11 cellular contexts compared by ENCODE assay signal in genomic region chr19:42154471-42155323, GRCh38. TPM values are rescaled to one million over a fixed set of nuclear protein-coding genes. Genes with fewer than 3 reads are reported as not detected.
DNase-seq lines count a peak whose midpoint lies in the region; ATAC-seq and TF ChIP-seq lines count a peak whose summit lies in the region.
"Had no signal": no experiment of that assay in that cellular context is flagged by ENCODE, and none has a peak within 500 bp of the region (broad histone marks: within the 10 kb centered on the region; RNA-seq: fewer than 3 reads in every experiment).

No MANE protein-coding gene starts in this region.

- H3K36me3 Mint-ChIP-seq in T-helper 17 cell (ENCODE audit: low read depth): peaks cover 6% of the 10 kb centered on the region
- H3K36me3 Mint-ChIP-seq in nephron progenitor cell (ENCODE audit: low read depth): no peaks in the 10 kb centered on the region

- 0 out of 2 replicates have a peak overlapping the region, but pooled peaks have one; percentile 22 for H3K4me3 ChIP-seq in MM.1S (ENCODE audit: low read length)
- no peak overlapping the region for H3K4me3 ChIP-seq in effector memory CD4-positive, alpha-beta T cell (ENCODE audit: insufficient read depth, low read depth, low read length, poor library complexity, severe bottlenecking)
- H3K4me3 ChIP-seq: body of pancreas had no signal

- no peak for TF ChIP-seq CTCF in MM.1S (IDR thresholded peaks at IDR 0.05; ENCODE audit: low read length)
- no peak for TF ChIP-seq CTCF in nephron progenitor cell (IDR thresholded peaks at IDR 0.05)

- no peak overlapping the region for H2AFZ ChIP-seq in MM.1S (ENCODE audit: low read length)

- H3K9me3 Mint-ChIP-seq in nephron progenitor cell: no peaks in the 10 kb centered on the region

- no peaks in the 10 kb centered on the region for H3K9me2 ChIP-seq in MM.1S (replicated peaks; ENCODE audit: insufficient read depth, low read length)

- H3K4me2 ChIP-seq in MM.1S (ENCODE audit: low read depth, low read length): peak overlapping the region; percentile 21; the same call in 1 of the 2 replicates

- no peaks in the 10 kb centered on the region for H3K27me3 Mint-ChIP-seq in T-helper 17 cell
- H3K27me3 Mint-ChIP-seq in nephron progenitor cell (ENCODE audit: low read depth, poor library complexity): peaks cover 36% of the 10 kb centered on the region

- no peaks in the 10 kb centered on the region for H4K20me1 ChIP-seq in MM.1S (ENCODE audit: insufficient read depth, low read length)

- no peak overlapping the region for H3K27ac ChIP-seq in MM.1S (ENCODE audit: low read length)
- no peak overlapping the region for H3K27ac ChIP-seq in effector memory CD4-positive, alpha-beta T cell (ENCODE audit: insufficient read depth, low read length, poor library complexity, severe bottlenecking)
- H3K27ac ChIP-seq: body of pancreas had no signal

- peaks cover 42% of the 10 kb centered on the region for H3K27me3 ChIP-seq in MM.1S (replicated peaks; ENCODE audit: insufficient read depth, low read length)
- no peaks in the 10 kb centered on the region for H3K27me3 ChIP-seq in effector memory CD4-positive, alpha-beta T cell (replicated peaks; ENCODE audit: control insufficient read depth, insufficient read depth, low read length, poor library complexity, severe bottlenecking)
- H3K27me3 ChIP-seq: body of pancreas had no signal

- H3K36me3 ChIP-seq in MM.1S (replicated peaks; ENCODE audit: insufficient read depth, low read length): no peaks in the 10 kb centered on the region
- H3K36me3 ChIP-seq in effector memory CD4-positive, alpha-beta T cell (ENCODE audit: control insufficient read depth, insufficient read depth, low read length): no peaks in the 10 kb centered on the region

- no peaks in the 10 kb centered on the region for H3K4me1 ChIP-seq in MM.1S (ENCODE audit: low read length)
- peaks cover 4% of the 10 kb centered on the region for H3K4me1 ChIP-seq in effector memory CD4-positive, alpha-beta T cell (ENCODE audit: control insufficient read depth, insufficient read depth, low read length, poor library complexity, severe bottlenecking)

- DNase-seq in NCI-H748 (lab: John Stamatoyannopoulos, UW; ENCODE audit: unreplicated experiment) (peak; percentile 29), NCI-H748 treated with DMSO at 0.1 percent for 48 hours (lab: John Stamatoyannopoulos, UW) (no peak), MM.1S (no peak), T-helper 17 cell (no peak), nephron progenitor cell (no peak)
- no peak for DNase-seq in effector memory CD4-positive, alpha-beta T cell
- DNase-seq: activated CD4-positive, alpha-beta T cell treated with anti-CD3 and anti-CD28 coated beads, Interleukin-2, amount 50 U/mL, for 48 hours; body of pancreas had no signal

- H3K9ac ChIP-seq in MM.1S (ENCODE audit: low read length): no peak overlapping the region

- H3K9me3 ChIP-seq in MM.1S (replicated peaks; ENCODE audit: insufficient read depth, low read length) (no peaks in the 10 kb centered on the region), T-helper 17 cell (ENCODE audit: control insufficient read depth, low read length, poor library complexity, severe bottlenecking) (no peaks in the 10 kb centered on the region)
- no peaks in the 10 kb centered on the region for H3K9me3 ChIP-seq in effector memory CD4-positive, alpha-beta T cell (ENCODE audit: control insufficient read depth, low read length)
- H3K9me3 ChIP-seq: body of pancreas had no signal

- ATAC-seq in T-helper 17 cell (peak; percentile 27), GM18519 (IDR thresholded peaks at IDR 0.05; ENCODE audit: low FRiP score, unreplicated experiment) (no peak), GM21526 (IDR thresholded peaks at IDR 0.05; ENCODE audit: low FRiP score, unreplicated experiment) (no peak)
- ATAC-seq: body of pancreas, Right ventricle myocardium inferior had no signal

- H3K4me1 Mint-ChIP-seq in T-helper 17 cell (peaks cover 25% of the 10 kb centered on the region), nephron progenitor cell (peaks cover 68% of the 10 kb centered on the region)

- H3K4me3 Mint-ChIP-seq in T-helper 17 cell (peak overlapping the region; percentile 78), nephron progenitor cell (peak overlapping the region; percentile 67)

- no peaks in the 10 kb centered on the region for H3F3A ChIP-seq in MM.1S (ENCODE audit: insufficient read depth, low read length)

- H3K27ac Mint-ChIP-seq in T-helper 17 cell (peak overlapping the region; percentile 81), nephron progenitor cell (peak overlapping the region; percentile 58)

- H3K79me2 ChIP-seq in MM.1S (ENCODE audit: low read length): no peaks in the 10 kb centered on the region

RNA-seq across cellular contexts. Expression of gene POU2F2, which starts 22.5 kb away (rescaled TPM):
- total RNA-seq in T-helper 17 cell: 10 to 100 TPM; 24.5 to 42.7 TPM
